ENCODE assay signal across 20 cellular contexts in the genomic region with DNA sequence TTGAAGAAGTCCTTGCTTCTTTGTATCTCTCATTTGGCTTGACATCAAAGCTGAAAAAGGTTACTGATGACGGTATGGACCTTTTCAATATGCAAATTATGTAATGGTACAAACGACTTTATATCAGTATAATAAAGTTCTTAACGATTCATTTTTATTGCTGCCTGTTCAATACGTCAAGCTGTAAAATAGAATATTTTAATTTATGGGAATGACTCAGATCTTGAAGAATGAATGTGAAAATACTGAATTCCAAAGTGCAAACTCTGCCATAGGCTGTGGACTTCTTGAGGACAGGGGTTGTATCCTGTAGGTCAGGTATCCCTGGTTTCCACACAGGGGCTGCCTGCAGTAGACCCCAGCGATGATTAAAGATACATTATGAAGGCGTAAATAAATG.
DNase-seq lines count a peak whose midpoint lies in the region; ATAC-seq and TF ChIP-seq lines count a peak whose summit lies in the region.
"Had no signal": no experiment of that assay in that cellular context is flagged by ENCODE, and none has a peak within 500 bp of the region (broad histone marks: within the 10 kb centered on the region; RNA-seq: fewer than 3 reads in every experiment).

No MANE protein-coding gene starts in this region.

- H2AFZ ChIP-seq in PC-3 (ENCODE audit: low read length): no peak overlapping the region
- H2AFZ ChIP-seq: hepatocyte had no signal

- H3K36me3 ChIP-seq in left ventricle myocardium inferior: peaks cover 18% of the 10 kb centered on the region
- no peaks in the 10 kb centered on the region for H3K36me3 ChIP-seq in PC-3 (ENCODE audit: low read depth, low read length)
- H3K36me3 ChIP-seq in upper lobe of right lung: no peaks in the 10 kb centered on the region

- DNase-seq in left ventricle myocardium inferior (no peak), cardiac septum (ENCODE audit: low spot score) (no peak), PC-3 (peak; percentile 86), fibroblast of villous mesenchyme (ENCODE audit: low read depth) (peak; percentile 71), NCI-H510A treated with DMSO at 0.1 percent for 48 hours (lab: John Stamatoyannopoulos, UW) (no peak), upper lobe of right lung (no peak), cortex of kidney (lab: John Stamatoyannopoulos, UW) (no peak)
- DNase-seq: ACHN; activated CD4-positive, alpha-beta T cell treated with anti-CD3 and anti-CD28 coated beads for 36 hours; activated naive CD8-positive, alpha-beta T cell treated with anti-CD3 and anti-CD28 coated beads for 36 hours; GF-D8; KBM-7; MV-4-11; NCI-H1930; retina; stimulated activated CD8-positive, alpha-beta memory T cell treated with anti-CD3 and anti-CD28 coated beads, Interleukin-4, amount 100 ng/mL, for 48 hours had no signal

- peak overlapping the region; percentile 71 for H3K9ac ChIP-seq in PC-3 (ENCODE audit: low read length)

- peaks cover 47% of the 10 kb centered on the region for H3K4me1 ChIP-seq in left ventricle myocardium inferior
- peaks cover 43% of the 10 kb centered on the region for H3K4me1 ChIP-seq in PC-3 (ENCODE audit: insufficient read depth, low read length)
- H3K4me1 ChIP-seq in upper lobe of right lung: peaks cover 11% of the 10 kb centered on the region

- H3K9me2 ChIP-seq in PC-3 (replicated peaks; ENCODE audit: low read length): no peaks in the 10 kb centered on the region

- no TSS peak for BruUV-seq in PC-3 (replicated peaks; lab: Mats Ljungman, UMichigan)

- H3K27ac ChIP-seq in left ventricle myocardium inferior (replicated peaks) (peak overlapping the region; percentile 54), PC-3 (ENCODE audit: low read length) (peak overlapping the region; percentile 96), upper lobe of right lung (no peak overlapping the region)
- H3K27ac ChIP-seq: C4-2B, hepatocyte had no signal

- no peaks in the 10 kb centered on the region for H3K9me3 ChIP-seq in left ventricle myocardium inferior (replicated peaks)
- no peaks in the 10 kb centered on the region for H3K9me3 ChIP-seq in PC-3 (ENCODE audit: low read length)
- H3K9me3 ChIP-seq in upper lobe of right lung: no peaks in the 10 kb centered on the region

- POLR2A ChIA-PET in PC-3 (lab: Charles Lee; ENCODE audit: unreplicated experiment): interaction anchor here (0.6 to 0.7 kb wide), 3 partner anchors 142 to 437 kb away, joined by 4 to 9 read pairs (median 5); no protein-coding TSS in a partner anchor

- H3F3A ChIP-seq in PC-3 (ENCODE audit: low read length, unreplicated experiment): peaks cover 15% of the 10 kb centered on the region

- peak overlapping the region; percentile 32 for H3K4me2 ChIP-seq in PC-3 (ENCODE audit: low read length)
- H3K4me2 ChIP-seq: hepatocyte had no signal

- ATAC-seq in PC-3: peak; percentile 45
- no peak for ATAC-seq in upper lobe of right lung
- ATAC-seq in HG02981 (IDR thresholded peaks at IDR 0.05; ENCODE audit: unreplicated experiment): no peak
- ATAC-seq: activated CD4-positive, alpha-beta T cell treated with anti-CD3 and anti-CD28 coated beads for 36 hours; activated T-helper 17 cell treated with anti-CD3 and anti-CD28 coated beads, Interleukin-2, amount 50 U/mL, for 72 hours had no signal

- intact Hi-C loops in left ventricle myocardium inferior (cut with micrococcal nuclease) (no loop called here), cardiac septum (cut with DNase I) (no loop called here), PC-3 (cut with micrococcal nuclease) (no loop called here), upper lobe of right lung (cut with DNase I) (no loop called here)

- CTCF ChIA-PET in PC-3 (lab: Charles Lee): no interaction called here

- H4K20me1 ChIP-seq in PC-3 (ENCODE audit: low read length): no peaks in the 10 kb centered on the region

- H3K4me3 ChIP-seq in left ventricle myocardium inferior: no peak overlapping the region
- peak overlapping the region; percentile 16; the same call in 1 of the 2 replicates for H3K4me3 ChIP-seq in PC-3 (ENCODE audit: low read length)
- H3K4me3 ChIP-seq in fibroblast of villous mesenchyme (ENCODE audit: low read depth, low read length): no peak overlapping the region
- H3K4me3 ChIP-seq in upper lobe of right lung: no peak overlapping the region
- H3K4me3 ChIP-seq: hepatocyte had no signal

- H3K27me3 ChIP-seq in left ventricle myocardium inferior (ENCODE audit: low read depth) (no peaks in the 10 kb centered on the region), PC-3 (ENCODE audit: low read length) (no peaks in the 10 kb centered on the region), upper lobe of right lung (no peaks in the 10 kb centered on the region)
- H3K27me3 ChIP-seq: hepatocyte had no signal

- TF ChIP-seq CTCF in left ventricle myocardium inferior (IDR thresholded peaks at IDR 0.05; ENCODE audit: borderline replicate concordance) (no peak), PC-3 (conservative IDR thresholded peaks at IDR 0.05; ENCODE audit: low read depth, low read length) (no peak), fibroblast of villous mesenchyme (IDR thresholded peaks at IDR 0.05; ENCODE audit: insufficient read depth, low read depth, low read length) (no peak), upper lobe of right lung (IDR thresholded peaks at IDR 0.05) (no peak)

- no peaks in the 10 kb centered on the region for H3K79me2 ChIP-seq in PC-3 (ENCODE audit: low read length)
- H3K79me2 ChIP-seq: hepatocyte had no signal

Comparison
In these comparisons a context has a peak if more than half of its experiments do, and no peak if none do; other contexts are left out.
1. DNase-seq: peak in PC-3 (single experiment) and fibroblast of villous mesenchyme (single experiment); none in left ventricle myocardium inferior (single experiment), cardiac septum (single experiment), NCI-H510A treated with DMSO at 0.1 percent for 48 hours (single experiment), upper lobe of right lung (single experiment) and cortex of kidney (single experiment).